ENCODE assay signal across 9 cellular contexts in the genomic region with DNA sequence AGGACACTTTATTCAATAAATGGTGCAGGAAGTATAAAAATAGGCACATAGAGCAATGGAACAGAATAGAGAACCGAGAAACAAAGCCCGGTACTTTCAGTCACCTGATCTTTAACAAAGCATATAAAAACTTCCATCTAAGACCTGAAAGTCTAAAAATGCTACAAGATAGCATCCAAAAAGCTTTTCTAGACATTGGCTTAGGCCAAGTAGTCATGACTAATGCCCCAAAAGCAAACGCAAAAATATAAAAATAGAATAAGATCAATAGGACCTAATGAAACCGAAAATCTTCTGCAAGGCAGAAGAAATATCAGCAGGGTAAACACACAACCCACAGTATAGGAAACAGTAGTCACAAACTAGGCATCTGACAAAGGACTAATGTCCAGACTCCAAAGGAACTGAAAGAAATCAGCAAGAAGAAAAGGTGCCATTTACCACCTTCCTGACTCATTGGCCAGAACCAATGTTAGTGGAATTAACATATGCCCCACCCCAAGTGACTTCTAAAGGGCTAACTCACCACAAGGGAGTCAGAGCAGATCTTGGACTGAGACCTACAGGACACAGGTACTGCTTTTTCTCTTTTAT. TPM values are rescaled to one million over a fixed set of nuclear protein-coding genes. Genes with fewer than 3 reads are reported as not detected.
A peak's percentile ranks its signal among the peaks of the same experiment; 100 is the strongest.
DNase-seq lines count a peak whose midpoint lies in the region; ATAC-seq, FAIRE-seq and TF ChIP-seq lines count a peak whose summit lies in the region.
"Had no signal": no experiment of that assay in that cellular context is flagged by ENCODE, and none has a peak within 500 bp of the region (broad histone marks: within the 10 kb centered on the region; RNA-seq: fewer than 3 reads in every experiment).

No MANE protein-coding gene starts in this region.

- no peak for TF ChIP-seq CTCF in D721Med (IDR thresholded peaks at IDR 0.05; ENCODE audit: insufficient read depth, missing control alignments)

- H3K4me3 Mint-ChIP-seq in CD8-positive, alpha-beta memory T cell: peak overlapping the region; percentile 14 to 77 (median 70)
- H3K4me3 Mint-ChIP-seq in activated T-helper 2 cell treated with anti-CD3 and anti-CD28 coated beads, Interferon-gamma antibody, Interleukin-2, Interleukin-4, amounts not matched to agents 10 μg/mL and 5 μg/mL and 100 μg/mL, durations not matched to agents 14 hours and 24 hours and 36 hours (ENCODE audit: low read depth): peak overlapping the region; percentile 57

- CTCF ChIA-PET in CD8-positive, alpha-beta memory T cell (lab: Charles Lee): interaction anchor here (0.9 to 15.7 kb wide), 3 partner anchors 28 to 85 kb away, joined by 3 to 136 read pairs (median 4); no protein-coding TSS in a partner anchor

- peaks cover 0 to 2% (median 2%) of the 10 kb centered on the region in 5 donors for H3K9me3 Mint-ChIP-seq in CD8-positive, alpha-beta memory T cell
- peaks cover 12% of the 10 kb centered on the region for H3K9me3 Mint-ChIP-seq in activated T-helper 2 cell treated with anti-CD3 and anti-CD28 coated beads, Interferon-gamma antibody, Interleukin-2, Interleukin-4, amounts not matched to agents 10 μg/mL and 5 μg/mL and 100 μg/mL, durations not matched to agents 14 hours and 24 hours and 36 hours

- no peaks in the 10 kb centered on the region for H3K27me3 ChIP-seq in CD8-positive, alpha-beta memory T cell (ENCODE audit: insufficient read depth, low read length, poor library complexity, severe bottlenecking)
- H3K27me3 ChIP-seq: cardiac muscle cell had no signal

- DNase-seq in CD8-positive, alpha-beta memory T cell: no peak
- DNase-seq in GM19239 (ENCODE audit: insufficient read length, low spot score) (no peak), D721Med (ENCODE audit: insufficient read length, low spot score) (no peak), NCI-H2196 treated with DMSO at 0.1 percent for 48 hours (lab: John Stamatoyannopoulos, UW; ENCODE audit: unreplicated experiment) (no peak), NCI-H526 (lab: John Stamatoyannopoulos, UW) (no peak), C1 segment of cervical spinal cord (lab: John Stamatoyannopoulos, UW) (no peak)
- no peak for DNase-seq in activated T-helper 2 cell treated with anti-CD3 and anti-CD28 coated beads, Interferon-gamma antibody, Interleukin-2, Interleukin-4, amounts not matched to agents 10 μg/mL and 5 μg/mL and 100 μg/mL, durations not matched to agents 14 hours and 24 hours and 36 hours (ENCODE audit: low spot score)

- intact Hi-C loops in activated T-helper 2 cell treated with anti-CD3 and anti-CD28 coated beads, Interferon-gamma antibody, Interleukin-2, Interleukin-4, amounts not matched to agents 10 μg/mL and 5 μg/mL and 100 μg/mL, durations not matched to agents 14 hours and 24 hours and 36 hours (cut with micrococcal nuclease): loop anchor here (1.0 kb wide), 2 partner anchors 8 to 17 kb away; no protein-coding TSS in a partner anchor

- peak overlapping the region; percentile 21 for H3K4me3 ChIP-seq in CD8-positive, alpha-beta memory T cell (ENCODE audit: low read length)
- H3K4me3 ChIP-seq: cardiac muscle cell had no signal

- H3K27ac ChIP-seq in CD8-positive, alpha-beta memory T cell (ENCODE audit: low read depth, low read length): no peak overlapping the region
- H3K27ac ChIP-seq: cardiac muscle cell had no signal

- H3K4me1 ChIP-seq in CD8-positive, alpha-beta memory T cell (ENCODE audit: insufficient read depth, low read length): peaks cover 46% of the 10 kb centered on the region

- peak; percentile 65 for ATAC-seq in HG03097 (IDR thresholded peaks at IDR 0.05; ENCODE audit: low FRiP score, unreplicated experiment)

- H3K27ac Mint-ChIP-seq in CD8-positive, alpha-beta memory T cell: peak overlapping the region in 6 of 8 donors; percentile 57 to 84 (median 71)
- peak overlapping the region; percentile 84 for H3K27ac Mint-ChIP-seq in activated T-helper 2 cell treated with anti-CD3 and anti-CD28 coated beads, Interferon-gamma antibody, Interleukin-2, Interleukin-4, amounts not matched to agents 10 μg/mL and 5 μg/mL and 100 μg/mL, durations not matched to agents 14 hours and 24 hours and 36 hours

- no peaks in the 10 kb centered on the region for H3K9me3 ChIP-seq in CD8-positive, alpha-beta memory T cell (ENCODE audit: low read length)

- FAIRE-seq in GM19239 (lab: Jason Lieb, UNC): peak; percentile 99
- FAIRE-seq in D721Med (lab: Jason Lieb, UNC): no peak

- no peaks in the 10 kb centered on the region for H3K36me3 Mint-ChIP-seq in CD8-positive, alpha-beta memory T cell
- H3K36me3 Mint-ChIP-seq in activated T-helper 2 cell treated with anti-CD3 and anti-CD28 coated beads, Interferon-gamma antibody, Interleukin-2, Interleukin-4, amounts not matched to agents 10 μg/mL and 5 μg/mL and 100 μg/mL, durations not matched to agents 14 hours and 24 hours and 36 hours (ENCODE audit: low read depth): peaks cover 33% of the 10 kb centered on the region

- POLR2A ChIA-PET in CD8-positive, alpha-beta memory T cell (lab: Charles Lee): no interaction called here

- peaks cover 42 to 50% (median 47%) of the 10 kb centered on the region in 3 donors for H3K4me1 Mint-ChIP-seq in CD8-positive, alpha-beta memory T cell
- peaks cover 60% of the 10 kb centered on the region for H3K4me1 Mint-ChIP-seq in activated T-helper 2 cell treated with anti-CD3 and anti-CD28 coated beads, Interferon-gamma antibody, Interleukin-2, Interleukin-4, amounts not matched to agents 10 μg/mL and 5 μg/mL and 100 μg/mL, durations not matched to agents 14 hours and 24 hours and 36 hours (ENCODE audit: low read depth)

- peaks cover 0 to 1% of the 10 kb centered on the region in 2 donors for H3K27me3 Mint-ChIP-seq in CD8-positive, alpha-beta memory T cell
- H3K27me3 Mint-ChIP-seq in activated T-helper 2 cell treated with anti-CD3 and anti-CD28 coated beads, Interferon-gamma antibody, Interleukin-2, Interleukin-4, amounts not matched to agents 10 μg/mL and 5 μg/mL and 100 μg/mL, durations not matched to agents 14 hours and 24 hours and 36 hours (ENCODE audit: low read depth): no peaks in the 10 kb centered on the region

- no peaks in the 10 kb centered on the region for H3K36me3 ChIP-seq in CD8-positive, alpha-beta memory T cell (ENCODE audit: insufficient read depth, low read length)
- H3K36me3 ChIP-seq: cardiac muscle cell had no signal

RNA-seq across cellular contexts. Expression of gene CEACAM21, which starts 40.8 kb away (rescaled TPM):
- total RNA-seq in CD8-positive, alpha-beta memory T cell: 10 to 100 TPM; 26.8 to 29.2 TPM
- 46.6 TPM for polyA plus RNA-seq in CD8-positive, alpha-beta memory T cell
- 16.6 and 19.4 TPM in 2 replicates for total RNA-seq in activated T-helper 2 cell treated with anti-CD3 and anti-CD28 coated beads, Interferon-gamma antibody, Interleukin-2, Interleukin-4, amounts not matched to agents 10 μg/mL and 5 μg/mL and 100 μg/mL, durations not matched to agents 14 hours and 24 hours and 36 hours
